Comparison of ENCODE assay signal across 12 cellular contexts in genomic region chr5:38468202-38468656, GRCh38.
DNase-seq lines count a peak whose midpoint lies in the region; ATAC-seq and TF ChIP-seq lines count a peak whose summit lies in the region.
"Had no signal": no experiment of that assay in that cellular context is flagged by ENCODE, and none has a peak within 500 bp of the region (broad histone marks: within the 10 kb centered on the region; RNA-seq: fewer than 3 reads in every experiment).

No MANE protein-coding gene starts in this region.

- no peaks in the 10 kb centered on the region for H3K9me3 Mint-ChIP-seq in activated T-helper 17 cell treated with anti-CD3 and anti-CD28 coated beads, Interleukin-2, amount 50 U/mL, for 72 hours
- H3K9me3 Mint-ChIP-seq in naive thymus-derived CD8-positive, alpha-beta T cell: no peaks in the 10 kb centered on the region

- no peaks in the 10 kb centered on the region for H3K27me3 ChIP-seq in BLaER1
- no peaks in the 10 kb centered on the region for H3K27me3 ChIP-seq in rectal smooth muscle tissue (ENCODE audit: control insufficient read depth, insufficient read depth, low read length)

- peak overlapping the region; percentile 79 for H3K4me2 ChIP-seq in BLaER1

- TF ChIP-seq CTCF in WI38 (IDR thresholded peaks at IDR 0.05; ENCODE audit: low read depth, low read length) (no peak), foreskin fibroblast (IDR thresholded peaks at IDR 0.05; ENCODE audit: low read depth, low read length) (no peak)

- peaks cover 7% of the 10 kb centered on the region for H3K27me3 Mint-ChIP-seq in activated T-helper 17 cell treated with anti-CD3 and anti-CD28 coated beads, Interleukin-2, amount 50 U/mL, for 72 hours
- H3K27me3 Mint-ChIP-seq in naive thymus-derived CD8-positive, alpha-beta T cell: peaks cover 19 to 43% (median 42%) of the 10 kb centered on the region in 5 donors

- ATAC-seq in activated T-helper 17 cell treated with anti-CD3 and anti-CD28 coated beads, Interleukin-2, amount 50 U/mL, for 72 hours (replicated peaks): no peak
- ATAC-seq in naive thymus-derived CD8-positive, alpha-beta T cell: no peak
- no peak for ATAC-seq in activated CD4-positive, CD25-positive, alpha-beta regulatory T cell treated with anti-CD3 and anti-CD28 coated beads, Interleukin-2, amount 50 U/mL, for 24 hours
- ATAC-seq: K562 had no signal

- H3K4me3 Mint-ChIP-seq in activated T-helper 17 cell treated with anti-CD3 and anti-CD28 coated beads, Interleukin-2, amount 50 U/mL, for 72 hours: no peak overlapping the region
- no peak overlapping the region for H3K4me3 Mint-ChIP-seq in naive thymus-derived CD8-positive, alpha-beta T cell
- H3K4me3 Mint-ChIP-seq: naive B cell had no signal

- H3K4me1 Mint-ChIP-seq in activated T-helper 17 cell treated with anti-CD3 and anti-CD28 coated beads, Interleukin-2, amount 50 U/mL, for 72 hours: no peaks in the 10 kb centered on the region
- H3K4me1 Mint-ChIP-seq in naive thymus-derived CD8-positive, alpha-beta T cell: peaks cover 0 to 1% (median 0%) of the 10 kb centered on the region in 4 donors
- H3K4me1 Mint-ChIP-seq: naive B cell had no signal

- H3K9ac ChIP-seq in BLaER1: no peak overlapping the region
- no peak overlapping the region for H3K9ac ChIP-seq in rectal smooth muscle tissue (ENCODE audit: low read length)

- POLR2A ChIA-PET in naive thymus-derived CD8-positive, alpha-beta T cell (lab: Charles Lee): interaction anchor here (0.6 kb wide), 1 partner anchor 24 kb away, joined by 8 read pairs; no protein-coding TSS in a partner anchor

- H3K4me1 ChIP-seq in BLaER1 (peaks cover 34% of the 10 kb centered on the region), rectal smooth muscle tissue (ENCODE audit: control insufficient read depth, insufficient read depth, low read length) (peaks cover 26% of the 10 kb centered on the region)

- no peak overlapping the region; the same call in 1 of the 2 replicates for H3K27ac ChIP-seq in BLaER1
- peak overlapping the region; percentile 74 for H3K27ac ChIP-seq in rectal smooth muscle tissue (ENCODE audit: low read depth, low read length)

- H3K4me3 ChIP-seq in BLaER1 (no peak overlapping the region), WI38 (ENCODE audit: low read depth, low read length) (peak overlapping the region; percentile 30), foreskin fibroblast (ENCODE audit: low read depth in 1 of 2, low read length in 2 of 2) (no peak overlapping the region), rectal smooth muscle tissue (ENCODE audit: low read length) (peak overlapping the region; percentile 9)
- H3K4me3 ChIP-seq: K562 had no signal

- peak; percentile 87 to 92 for DNase-seq in foreskin fibroblast
- no peak for DNase-seq in GOT3 (lab: John Stamatoyannopoulos, UW)
- DNase-seq in naive thymus-derived CD8-positive, alpha-beta T cell: no peak
- DNase-seq: activated naive CD4-positive, alpha-beta T cell; naive B cell; stimulated activated naive CD4-positive, alpha-beta T cell had no signal

- no peaks in the 10 kb centered on the region for H3K9me3 ChIP-seq in BLaER1

- no peaks in the 10 kb centered on the region for H4K20me1 ChIP-seq in BLaER1

- no peaks in the 10 kb centered on the region for H3K36me3 Mint-ChIP-seq in activated T-helper 17 cell treated with anti-CD3 and anti-CD28 coated beads, Interleukin-2, amount 50 U/mL, for 72 hours (ENCODE audit: low read depth)
- no peaks in the 10 kb centered on the region for H3K36me3 Mint-ChIP-seq in naive thymus-derived CD8-positive, alpha-beta T cell
- H3K36me3 Mint-ChIP-seq: naive B cell had no signal

- H3K36me3 ChIP-seq in BLaER1 (no peaks in the 10 kb centered on the region), rectal smooth muscle tissue (ENCODE audit: control insufficient read depth, insufficient read depth, low read length) (no peaks in the 10 kb centered on the region)

- no peak overlapping the region for H3K27ac Mint-ChIP-seq in activated T-helper 17 cell treated with anti-CD3 and anti-CD28 coated beads, Interleukin-2, amount 50 U/mL, for 72 hours
- H3K27ac Mint-ChIP-seq in naive thymus-derived CD8-positive, alpha-beta T cell: no peak overlapping the region
- H3K27ac Mint-ChIP-seq: naive B cell had no signal

Comparison
In these comparisons a context has a peak if more than half of its experiments do, and no peak if none do; other contexts are left out.
1. H3K4me3 ChIP-seq: peak in WI38 (single experiment) and rectal smooth muscle tissue (single experiment); none in BLaER1 (single experiment) and foreskin fibroblast (0 of 2).
2. DNase-seq: peak in foreskin fibroblast (2 of 2); none in GOT3 (single experiment) and naive thymus-derived CD8-positive, alpha-beta T cell (0 of 10).